ENCODE assay signal across 1 cellular context in the genomic region with DNA sequence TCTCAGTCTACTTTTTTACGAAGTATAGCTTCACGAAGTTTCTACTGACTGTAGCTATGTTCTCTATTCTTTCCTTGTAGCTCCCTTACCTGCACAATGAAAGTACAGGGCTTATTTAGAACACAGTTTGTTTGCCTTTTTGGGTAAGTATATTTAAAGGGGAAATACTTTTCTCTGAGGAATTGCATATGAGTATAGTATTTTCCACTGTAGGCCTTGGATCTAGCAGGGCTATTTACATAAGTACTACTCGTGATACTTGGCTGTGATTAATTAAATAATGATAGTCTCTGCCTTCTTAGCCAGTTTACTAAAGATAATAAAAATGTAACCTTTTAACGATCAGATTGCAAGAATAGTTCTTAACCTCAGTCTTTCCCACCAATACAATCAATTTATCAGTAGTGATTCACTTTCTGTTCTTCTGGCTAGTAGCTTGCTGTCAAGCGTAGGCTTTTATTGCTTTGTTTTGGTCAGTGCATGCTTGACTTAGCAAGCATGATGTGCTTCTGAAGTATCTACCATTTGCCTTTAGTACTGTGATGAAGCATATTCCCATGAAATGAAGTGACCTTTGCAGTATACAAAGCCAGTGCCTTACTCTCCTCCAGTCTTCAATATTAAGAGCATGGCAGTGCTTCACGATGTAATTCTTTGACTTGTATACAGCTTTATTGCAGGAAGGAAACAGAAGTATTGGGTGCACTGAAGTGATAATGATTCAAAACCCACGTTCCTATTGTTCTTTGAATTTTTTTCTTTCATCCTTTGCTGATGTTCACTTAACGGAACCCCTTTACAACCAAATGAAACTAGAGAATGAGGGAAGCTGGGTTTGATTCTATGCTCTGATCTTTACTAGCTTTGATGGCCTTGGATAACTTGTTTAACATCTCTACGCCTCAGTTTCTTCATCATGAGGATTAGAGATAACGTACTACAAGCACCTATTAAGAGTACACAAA.
TF ChIP-seq lines count a peak whose summit lies in the region.

No MANE protein-coding gene starts in this region.

TF ChIP-seq in endothelial cell of umbilical vein, 7 proteins besides CTCF, POLR2A, EP300 and RAD21:
- no peak for TF ChIP-seq JUN (IDR thresholded peaks at IDR 0.05; ENCODE audit: borderline replicate concordance, insufficient read depth, insufficient read length, low read depth)
- TF ChIP-seq EZH2 (IDR thresholded peaks at IDR 0.05; ENCODE audit: borderline replicate concordance, low read depth, low read length, severe bottlenecking), result no peak
- TF ChIP-seq GATA2 (IDR thresholded peaks at IDR 0.05; ENCODE audit: insufficient read depth, insufficient read length, low read depth, low read length), result no peak
- TF ChIP-seq, protein P1, sequence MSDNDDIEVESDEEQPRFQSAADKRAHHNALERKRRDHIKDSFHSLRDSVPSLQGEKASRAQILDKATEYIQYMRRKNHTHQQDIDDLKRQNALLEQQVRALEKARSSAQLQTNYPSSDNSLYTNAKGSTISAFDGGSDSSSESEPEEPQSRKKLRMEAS (IDR thresholded peaks at IDR 0.05; ENCODE audit: insufficient read depth, insufficient read length), result no peak
- TF ChIP-seq FOS (IDR thresholded peaks at IDR 0.05; ENCODE audit: borderline replicate concordance, insufficient read depth, low read length), result no peak
- TF ChIP-seq MYC (IDR thresholded peaks at IDR 0.05; ENCODE audit: low read depth, low read length), result no peak
- TF ChIP-seq POLR2AphosphoS5 (IDR thresholded peaks at IDR 0.05; ENCODE audit: insufficient read depth, low read depth, low read length), result no peak
